18 cellular contexts compared by ENCODE assay signal in the genomic region with DNA sequence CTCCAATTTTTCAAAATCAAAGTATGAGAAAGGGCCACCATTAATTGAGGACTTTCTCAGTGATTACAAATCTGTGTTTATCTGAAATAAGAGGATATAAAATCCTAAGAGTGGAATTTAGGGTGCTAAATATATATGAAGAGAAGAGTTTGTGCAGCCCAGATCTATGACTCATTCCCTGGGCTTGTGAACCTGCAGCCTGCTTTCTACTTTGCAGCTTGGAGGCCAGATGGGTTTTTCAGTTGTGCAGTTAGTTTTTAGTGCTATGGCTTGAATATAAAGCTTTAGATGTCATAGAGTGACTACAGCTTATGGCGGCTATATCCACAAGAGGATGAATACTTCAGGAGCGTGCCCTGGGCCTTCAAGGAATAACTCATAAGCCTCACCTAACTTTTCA.
DNase-seq lines count a peak whose midpoint lies in the region; ATAC-seq, FAIRE-seq and TF ChIP-seq lines count a peak whose summit lies in the region.
"Had no signal": no experiment of that assay in that cellular context is flagged by ENCODE, and none has a peak within 500 bp of the region (broad histone marks: within the 10 kb centered on the region; RNA-seq: fewer than 3 reads in every experiment).

No MANE protein-coding gene starts in this region.

- H3K18ac ChIP-seq in H1 (ENCODE audit: extremely low read depth, low read length): no peak overlapping the region

- H3K9me3 ChIP-seq in H1 (ENCODE audit: insufficient read depth in 2 of 2, low read depth in 1 of 2, low read length in 1 of 2) (no peaks in the 10 kb centered on the region), left ventricle myocardium inferior (replicated peaks) (no peaks in the 10 kb centered on the region)
- H3K9me3 ChIP-seq: Caco-2 had no signal

- H3K4me1 ChIP-seq in H1 (replicated peaks in 1 of 4; ENCODE audit: control insufficient read depth in 3 of 4, insufficient read depth in 4 of 4, low read length in 3 of 4) (no peaks in the 10 kb centered on the region), left ventricle myocardium inferior (no peaks in the 10 kb centered on the region)
- H3K4me1 ChIP-seq: Caco-2, SJSA1 had no signal

- ATAC-seq in GM18909 (IDR thresholded peaks at IDR 0.05; ENCODE audit: poor library complexity, unreplicated experiment) (no peak), Right ventricle myocardium inferior (no peak)

- no peaks in the 10 kb centered on the region for H3K79me1 ChIP-seq in H1 (ENCODE audit: low read depth, low read length)

- H3K4me3 ChIP-seq in H1 (ENCODE audit: extremely low read depth in 1 of 4, insufficient read depth in 2 of 4, low read depth in 3 of 4, low read length in 4 of 4): no peak overlapping the region
- no peak overlapping the region for H3K4me3 ChIP-seq in left ventricle myocardium inferior
- H3K4me3 ChIP-seq: SJSA1 had no signal

- no peak for TF ChIP-seq EP300 in H1 (IDR thresholded peaks at IDR 0.05; ENCODE audit: borderline replicate concordance in 1 of 2, low read depth in 2 of 2, low read length in 2 of 2)

- H4K91ac ChIP-seq in H1 (replicated peaks; ENCODE audit: insufficient read length, low read length): no peak overlapping the region

- H3K4me2 ChIP-seq in H1 (ENCODE audit: insufficient read depth in 1 of 2, low read depth in 2 of 2, low read length in 2 of 2): no peak overlapping the region

- peaks cover 3% of the 10 kb centered on the region for H3K36me3 Mint-ChIP-seq in Calu3 (ENCODE audit: insufficient read depth, unreplicated experiment)
- no peaks in the 10 kb centered on the region for H3K36me3 Mint-ChIP-seq in nephron progenitor cell (ENCODE audit: low read depth)

- H2AFZ ChIP-seq in H1 (ENCODE audit: low read length): peak overlapping the region; percentile 61; the same call in 1 of the 2 replicates

- no peak for TF ChIP-seq CTCF in Calu3 (IDR thresholded peaks at IDR 0.05; ENCODE audit: unreplicated experiment)
- TF ChIP-seq CTCF in H1 (IDR thresholded peaks at IDR 0.05; ENCODE audit: control extremely low read depth in 1 of 3, insufficient read depth in 1 of 3, low read depth in 1 of 3, low read length in 3 of 3): no peak
- TF ChIP-seq CTCF in nephron progenitor cell (IDR thresholded peaks at IDR 0.05): no peak
- no peak for TF ChIP-seq CTCF in left ventricle myocardium inferior (IDR thresholded peaks at IDR 0.05; ENCODE audit: borderline replicate concordance)

- no peak overlapping the region for H2BK5ac ChIP-seq in H1 (ENCODE audit: low read depth, low read length)

- no peaks in the 10 kb centered on the region for H3K79me2 ChIP-seq in H1 (ENCODE audit: control insufficient read depth in 1 of 2, insufficient read depth in 2 of 2, low read length in 2 of 2)

- H2AK5ac ChIP-seq in H1 (ENCODE audit: low read depth, low read length): no peak overlapping the region

- POLR2A ChIA-PET in H1 (lab: Charles Lee; ENCODE audit: partially characterized antibody): no interaction called here

- no peaks in the 10 kb centered on the region for H3K27me3 ChIP-seq in H1 (replicated peaks in 1 of 4; ENCODE audit: control insufficient read depth in 3 of 4, extremely low read depth in 1 of 4, insufficient read depth in 3 of 4, low read length in 3 of 4)
- H3K27me3 ChIP-seq in left ventricle myocardium inferior (ENCODE audit: low read depth): no peaks in the 10 kb centered on the region
- H3K27me3 ChIP-seq: SJSA1 had no signal

- H2BK12ac ChIP-seq in H1 (ENCODE audit: low read depth, low read length): no peak overlapping the region

- BruUV-seq in Calu3 (replicated peaks; lab: Mats Ljungman, UMichigan): no TSS peak

- H3K4me1 Mint-ChIP-seq in Calu3 (ENCODE audit: low read depth, unreplicated experiment): no peaks in the 10 kb centered on the region
- no peaks in the 10 kb centered on the region for H3K4me1 Mint-ChIP-seq in nephron progenitor cell

- intact Hi-C loops in Calu3 (cut with micrococcal nuclease; ENCODE audit: unreplicated experiment): no loop called here
- intact Hi-C loops in left ventricle myocardium inferior (cut with micrococcal nuclease): no loop called here
- intact Hi-C loops in Right ventricle myocardium inferior (cut with DNase I): no loop called here

- no peak overlapping the region for H4K8ac ChIP-seq in H1 (ENCODE audit: extremely low read depth, insufficient read depth, low read length)

- H3K4me3 Mint-ChIP-seq in Calu3 (ENCODE audit: low read depth, unreplicated experiment) (no peak overlapping the region), nephron progenitor cell (no peak overlapping the region)
- H3K4me3 Mint-ChIP-seq: CD4-positive, alpha-beta T cell had no signal

- H3K27me3 Mint-ChIP-seq in Calu3 (ENCODE audit: unreplicated experiment) (no peaks in the 10 kb centered on the region), nephron progenitor cell (ENCODE audit: low read depth, poor library complexity) (no peaks in the 10 kb centered on the region)
- H3K27me3 Mint-ChIP-seq: CD4-positive, alpha-beta T cell had no signal

- H3K4ac ChIP-seq in H1 (replicated peaks; ENCODE audit: insufficient read length, low read depth, low read length): no peak overlapping the region

- H4K5ac ChIP-seq in H1 (ENCODE audit: insufficient read length, low read depth, low read length): no peak overlapping the region

- no peak overlapping the region for H2BK20ac ChIP-seq in H1 (ENCODE audit: low read length)

- no peaks in the 10 kb centered on the region for H3K9me3 Mint-ChIP-seq in Calu3 (ENCODE audit: low read depth, unreplicated experiment)
- H3K9me3 Mint-ChIP-seq in nephron progenitor cell: no peaks in the 10 kb centered on the region

- no peaks in the 10 kb centered on the region for H4K20me1 ChIP-seq in H1 (replicated peaks in 1 of 2; ENCODE audit: control insufficient read depth in 1 of 2, insufficient read depth in 2 of 2, low read length in 2 of 2)

- CTCF ChIA-PET in Calu3 (lab: Charles Lee) (no interaction called here), H1 (lab: Charles Lee; ENCODE audit: partially characterized antibody) (no interaction called here)

- H2BK120ac ChIP-seq in H1 (replicated peaks; ENCODE audit: low read depth, low read length): no peak overlapping the region

- H3K27ac Mint-ChIP-seq in Calu3 (ENCODE audit: unreplicated experiment) (no peak overlapping the region), nephron progenitor cell (peak overlapping the region; percentile 39)
- H3K27ac Mint-ChIP-seq: CD4-positive, alpha-beta T cell had no signal

- no peak for FAIRE-seq in H1 (lab: Jason Lieb, UNC)

- H3K36me3 ChIP-seq in H1 (ENCODE audit: control insufficient read depth in 2 of 4, insufficient read depth in 4 of 4, low read length in 3 of 4) (no peaks in the 10 kb centered on the region), left ventricle myocardium inferior (no peaks in the 10 kb centered on the region)
- H3K36me3 ChIP-seq: SJSA1 had no signal

- H3K9ac ChIP-seq in H1 (replicated peaks in 1 of 4; ENCODE audit: extremely low read depth in 1 of 4, low read depth in 3 of 4, low read length in 3 of 4): no peak overlapping the region

- DNase-seq in Calu3: peak; percentile 2
- peak; percentile 21 for DNase-seq in LHCN-M2 (ENCODE audit: low read depth)
- no peak for DNase-seq in H1 (ENCODE audit: low read depth in 1 of 2, low spot score in 2 of 2)
- DNase-seq in nephron progenitor cell: no peak
- no peak for DNase-seq in left ventricle myocardium inferior
- DNase-seq in Right ventricle myocardium inferior (ENCODE audit: missing footprints): no peak
- DNase-seq in NCI-H2107 (lab: John Stamatoyannopoulos, UW): no peak
- DNase-seq: Caco-2; CD4-positive, alpha-beta T cell; DMS153; GF-D8; H7; NCI-H1105 treated with DMSO at 0.1 percent for 48 hours; NCI-H1694 treated with DMSO at 0.1 percent for 48 hours; NCI-H2227 treated with DMSO at 0.1 percent for 48 hours; NCI-H510A treated with DMSO at 0.1 percent for 48 hours had no signal

- no peak overlapping the region for H3K56ac ChIP-seq in H1 (replicated peaks; ENCODE audit: insufficient read length, low read depth, low read length)

- no peak overlapping the region for H2BK15ac ChIP-seq in H1 (ENCODE audit: low read length)

- H3K23me2 ChIP-seq in H1 (ENCODE audit: low read depth, low read length): no peaks in the 10 kb centered on the region

- no peak overlapping the region for H3K14ac ChIP-seq in H1 (ENCODE audit: insufficient read length)

- 88% methylated on average over 2 of the region's 2 CpGs; no CpG with 5 or more reads in 1 of the 2 experiments for WGBS in H1 (ENCODE audit: extremely low coverage in 1 of 2, insufficient coverage in 1 of 2, insufficient read length in 1 of 2, insufficient replicate concordance in 2 of 2, low coverage in 1 of 2, low lambda C conversion rate in 2 of 2, missing lambda C conversion rate in 1 of 2), 2 experiments

- H3K27ac ChIP-seq in H1 (ENCODE audit: low read depth, low read length): no peak overlapping the region
- no peak overlapping the region for H3K27ac ChIP-seq in left ventricle myocardium inferior (replicated peaks)
- H3K27ac ChIP-seq: SJSA1 had no signal

- TF ChIP-seq POLR2A in H1 (IDR thresholded peaks at IDR 0.05; ENCODE audit: control extremely low read depth in 1 of 2, low read depth in 2 of 2, low read length in 2 of 2): no peak

- no peak overlapping the region for H3K23ac ChIP-seq in H1 (ENCODE audit: insufficient read length)

- TF ChIP-seq RAD21 in H1 (IDR thresholded peaks at IDR 0.05 in 1 of 2, conservative IDR thresholded peaks at IDR 0.05 in 1 of 2; ENCODE audit: low read depth in 2 of 2, low read length in 2 of 2): no peak

TF ChIP-seq in H1, 55 proteins besides CTCF, POLR2A, EP300 and RAD21:
- no peak for TF ChIP-seq SAP30 (IDR thresholded peaks at IDR 0.05; ENCODE audit: insufficient read depth, insufficient replicate concordance, low read length)
- no peak for TF ChIP-seq PHF8 (conservative IDR thresholded peaks at IDR 0.05; ENCODE audit: low read depth, low read length)
- no peak for TF ChIP-seq GABPA (IDR thresholded peaks at IDR 0.05; ENCODE audit: borderline replicate concordance, insufficient read depth, low read length)
- no peak for TF ChIP-seq GTF2F1 (IDR thresholded peaks at IDR 0.05; ENCODE audit: borderline replicate concordance, low read depth, low read length)
- TF ChIP-seq RBBP5 (IDR thresholded peaks at IDR 0.05; ENCODE audit: borderline replicate concordance, low read depth, low read length): no peak
- TF ChIP-seq SP2 (IDR thresholded peaks at IDR 0.05; ENCODE audit: low read length): no peak
- TF ChIP-seq CREB1 (IDR thresholded peaks at IDR 0.05): no peak
- TF ChIP-seq JUN (IDR thresholded peaks at IDR 0.05; ENCODE audit: low read depth, low read length): no peak
- TF ChIP-seq NRF1 (IDR thresholded peaks at IDR 0.05; ENCODE audit: low read depth, low read length): no peak

Comparison
In these comparisons a context has a peak if more than half of its experiments do, and no peak if none do; other contexts are left out.
1. DNase-seq: peak in Calu3 (single experiment) and LHCN-M2 (single experiment); none in H1 (0 of 2), nephron progenitor cell (single experiment), left ventricle myocardium inferior (single experiment), Right ventricle myocardium inferior (single experiment) and NCI-H2107 (single experiment).